ENCODE assay signal across 12 cellular contexts in genomic region chr1:14826172-14826636, GRCh38.
DNase-seq lines count a peak whose midpoint lies in the region; ATAC-seq and TF ChIP-seq lines count a peak whose summit lies in the region.
"Had no signal": no experiment of that assay in that cellular context is flagged by ENCODE, and none has a peak within 500 bp of the region (broad histone marks: within the 10 kb centered on the region; RNA-seq: fewer than 3 reads in every experiment).

No MANE protein-coding gene starts in this region.

- no peak overlapping the region for H3K4me2 ChIP-seq in hepatocyte

- H3K9me3 ChIP-seq in hepatocyte (ENCODE audit: low read depth), result no peaks in the 10 kb centered on the region
- no peaks in the 10 kb centered on the region for H3K9me3 ChIP-seq in upper lobe of right lung

- no peaks in the 10 kb centered on the region for H3K79me2 ChIP-seq in hepatocyte

- DNase-seq in NOMO-1 treated with DMSO at 0.1 percent for 48 hours (lab: John Stamatoyannopoulos, UW; ENCODE audit: unreplicated experiment), result peak; percentile 17
- no peak for DNase-seq in NOMO-1 treated with dmso at 0.1 percent for 144 hours (lab: John Stamatoyannopoulos, UW; ENCODE audit: unreplicated experiment)
- peak; percentile 71 for DNase-seq in hepatocyte (ENCODE audit: low spot score)
- DNase-seq in upper lobe of right lung, result no peak
- DNase-seq in activated T-cell treated with anti-CD3 and anti-CD28 coated beads, Interleukin-2, amount 50 U/mL, for 48 hours, result no peak
- DNase-seq: activated gamma-delta T cell; effector CD4-positive, alpha-beta T cell; NCI-H2029 treated with DMSO at 0.1 percent for 48 hours had no signal

- no peak overlapping the region for H2AFZ ChIP-seq in hepatocyte

- no peaks in the 10 kb centered on the region for H4K20me1 ChIP-seq in hepatocyte (ENCODE audit: insufficient read depth, poor library complexity, severe bottlenecking)

- intact Hi-C loops in upper lobe of right lung (cut with DNase I), result no loop called here

- H3K9me2 ChIP-seq in hepatocyte (replicated peaks; ENCODE audit: insufficient read depth), result no peaks in the 10 kb centered on the region

- no peaks in the 10 kb centered on the region for H3K4me1 ChIP-seq in hepatocyte (ENCODE audit: insufficient read depth)
- H3K4me1 ChIP-seq in upper lobe of right lung, result no peaks in the 10 kb centered on the region

- 50% methylated on average over 13 of the region's 13 CpGs for WGBS in hepatocyte (ENCODE audit: low lambda C conversion rate, missing lambda C conversion rate)

- H3K27me3 ChIP-seq in hepatocyte (no peaks in the 10 kb centered on the region), upper lobe of right lung (no peaks in the 10 kb centered on the region)

- H3K27ac ChIP-seq in angular gyrus (ENCODE audit: low read depth, low read length) (peak overlapping the region; percentile 74), hepatocyte (peak overlapping the region; percentile 52), upper lobe of right lung (no peak overlapping the region)
- H3K27ac ChIP-seq: HL-60 had no signal

- H3K36me3 ChIP-seq in hepatocyte (replicated peaks; ENCODE audit: insufficient read depth, low read depth) (no peaks in the 10 kb centered on the region), upper lobe of right lung (no peaks in the 10 kb centered on the region)

- peak; percentile 17 for TF ChIP-seq CTCF in hepatocyte (IDR thresholded peaks at IDR 0.05; ENCODE audit: poor library complexity)
- TF ChIP-seq CTCF in upper lobe of right lung (IDR thresholded peaks at IDR 0.05), result peak; percentile 12

- ATAC-seq in upper lobe of right lung (peak; percentile 53), GM21528 (IDR thresholded peaks at IDR 0.05; ENCODE audit: low FRiP score, unreplicated experiment) (no peak), HG02678 (IDR thresholded peaks at IDR 0.05; ENCODE audit: unreplicated experiment) (no peak)

- no peak overlapping the region for H3K4me3 ChIP-seq in hepatocyte
- no peak overlapping the region for H3K4me3 ChIP-seq in upper lobe of right lung

Comparison
In these comparisons a context has a peak if more than half of its experiments do, and no peak if none do; other contexts are left out.
1. DNase-seq: peak in NOMO-1 treated with DMSO at 0.1 percent for 48 hours (single experiment) and hepatocyte (single experiment); none in NOMO-1 treated with dmso at 0.1 percent for 144 hours (single experiment), upper lobe of right lung (single experiment) and activated T-cell treated with anti-CD3 and anti-CD28 coated beads, Interleukin-2, amount 50 U/mL, for 48 hours (0 of 2).